ENCODE assay signal across 1 cellular context in genomic region chr16:84571506-84571905, GRCh38.
TF ChIP-seq lines count a peak whose summit lies in the region.

No MANE protein-coding gene starts in this region.

TF ChIP-seq in WTC11, 78 proteins besides CTCF, POLR2A, EP300 and RAD21 (continued from another document):
- TF ChIP-seq AR (CRISPR knock-in tag; IDR thresholded peaks at IDR 0.05) (no peak), CREM (CRISPR knock-in tag; IDR thresholded peaks at IDR 0.05) (no peak), TCF7 (CRISPR knock-in tag; IDR thresholded peaks at IDR 0.05; ENCODE audit: low read depth) (no peak), NFATC4 (CRISPR knock-in tag; IDR thresholded peaks at IDR 0.05) (no peak)
